Comparison of ENCODE assay signal across 13 cellular contexts in the genomic region with DNA sequence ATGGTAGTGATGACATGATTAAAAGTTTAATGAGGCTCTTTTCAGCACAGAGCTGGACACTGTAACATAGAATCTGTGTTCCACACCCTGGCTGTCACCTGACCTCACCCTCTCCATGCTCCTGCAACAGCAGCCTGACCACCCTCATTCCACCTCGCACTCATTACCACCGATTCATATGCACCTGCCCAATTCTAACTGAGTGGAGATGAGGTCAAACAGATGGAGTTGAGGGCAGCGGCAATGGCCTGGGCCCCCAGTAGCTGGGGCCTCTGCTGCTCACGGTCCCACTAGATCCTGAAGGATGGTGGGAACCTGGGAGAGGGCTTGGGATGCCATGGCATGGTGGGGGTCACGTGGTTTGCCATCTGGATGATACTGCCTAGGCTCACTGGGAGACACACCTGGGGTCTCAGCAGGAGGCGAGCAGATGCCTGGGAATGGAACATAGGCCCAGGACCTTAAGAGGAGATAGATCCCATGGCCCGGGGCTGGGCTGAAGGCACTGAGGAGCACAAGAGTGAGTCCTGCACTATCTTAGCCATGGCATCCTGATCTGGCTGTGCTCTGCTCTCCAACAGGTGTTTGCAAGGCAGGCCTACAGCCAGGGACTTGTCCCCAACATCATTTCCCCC. TPM values are rescaled to one million over a fixed set of nuclear protein-coding genes. Genes with fewer than 3 reads are reported as not detected.
DNase-seq lines count a peak whose midpoint lies in the region; ATAC-seq and TF ChIP-seq lines count a peak whose summit lies in the region.
"Had no signal": no experiment of that assay in that cellular context is flagged by ENCODE, and none has a peak within 500 bp of the region (broad histone marks: within the 10 kb centered on the region; RNA-seq: fewer than 3 reads in every experiment).

No MANE protein-coding gene starts in this region.

- peak overlapping the region; percentile 81; the same call in 1 of the 2 replicates for H2AFZ ChIP-seq in GM23338

- H3K27ac ChIP-seq in BLaER1 treated with 17β-estradiol and CSF1 and Interleukin-3, amounts not matched to agents 10 nM and 100 nM, result no peak overlapping the region
- H3K27ac ChIP-seq in GM23338 (ENCODE audit: low read depth), result no peak overlapping the region
- no peak overlapping the region for H3K27ac ChIP-seq in WERI-Rb-1

- no peaks in the 10 kb centered on the region for H3K9me3 ChIP-seq in BLaER1 treated with 17β-estradiol and CSF1 and Interleukin-3, amounts not matched to agents 10 nM and 100 nM (replicated peaks in 1 of 11)
- H3K9me3 ChIP-seq in WERI-Rb-1 (ENCODE audit: severe bottlenecking), result peaks cover 3% of the 10 kb centered on the region

- H3K36me3 ChIP-seq in BLaER1 treated with 17β-estradiol and CSF1 and Interleukin-3, amounts not matched to agents 10 nM and 100 nM, result no peaks in the 10 kb centered on the region
- H3K36me3 ChIP-seq in GM23338 (ENCODE audit: insufficient read depth), result no peaks in the 10 kb centered on the region
- H3K36me3 ChIP-seq in WERI-Rb-1, result no peaks in the 10 kb centered on the region

- H4K20me1 ChIP-seq in BLaER1 treated with 17β-estradiol and CSF1 and Interleukin-3, amounts not matched to agents 10 nM and 100 nM, result peaks cover 0 to 15% (median 4%) of the 10 kb centered on the region in 11 experiments; a peak in 6 of 22 replicates
- H4K20me1 ChIP-seq in GM23338 (replicated peaks; ENCODE audit: insufficient read depth), result peaks cover 8% of the 10 kb centered on the region

- H3K36me3 Mint-ChIP-seq in GM23338 (ENCODE audit: low read depth), result no peaks in the 10 kb centered on the region
- peaks cover 0 to 2% (median 0%) of the 10 kb centered on the region in 3 donors for H3K36me3 Mint-ChIP-seq in naive thymus-derived CD8-positive, alpha-beta T cell

- peaks cover 5 to 19% (median 14%) of the 10 kb centered on the region in 10 experiments; a peak in 17 of 20 replicates for H3K4me1 ChIP-seq in BLaER1 treated with 17β-estradiol and CSF1 and Interleukin-3, amounts not matched to agents 10 nM and 100 nM
- peaks cover 11% of the 10 kb centered on the region; the same call in 1 of the 2 replicates for H3K4me1 ChIP-seq in GM23338 (ENCODE audit: insufficient read depth)

- peaks cover 4% of the 10 kb centered on the region for H3K4me1 Mint-ChIP-seq in GM23338
- H3K4me1 Mint-ChIP-seq in naive thymus-derived CD8-positive, alpha-beta T cell, result peaks cover 5 to 8% (median 6%) of the 10 kb centered on the region in 4 donors

- peaks cover 7% of the 10 kb centered on the region for H3K27me3 Mint-ChIP-seq in GM23338 (ENCODE audit: insufficient read depth, low read depth, poor library complexity)
- H3K27me3 Mint-ChIP-seq in naive thymus-derived CD8-positive, alpha-beta T cell, result peaks cover 4 to 12% (median 10%) of the 10 kb centered on the region in 5 donors

- H3K4me2 ChIP-seq in BLaER1 treated with 17β-estradiol and CSF1 and Interleukin-3, amounts not matched to agents 10 nM and 100 nM, result peak overlapping the region in 8 of 11 experiments; percentile 98 to 100 (median 99); a peak in 13 of 22 replicates
- H3K4me2 ChIP-seq in GM23338, result peak overlapping the region; percentile 95

- DNase-seq in GM23338 (ENCODE audit: low spot score), result no peak
- no peak for DNase-seq in astrocyte of the cerebellum (ENCODE audit: low read depth)
- DNase-seq in naive thymus-derived CD8-positive, alpha-beta T cell, result no peak
- DNase-seq in stimulated activated CD4-positive, alpha-beta T cell treated with anti-CD3 and anti-CD28 coated beads, Interleukin-2, amount 100 ng/mL, for 48 hours, result no peak
- DNase-seq in WERI-Rb-1, result no peak
- DNase-seq: H7, NCI-H1694 treated with DMSO at 0.1 percent for 48 hours had no signal

- no peak for ATAC-seq in GM23338
- no peak for ATAC-seq in naive thymus-derived CD8-positive, alpha-beta T cell
- ATAC-seq in HG03175 (IDR thresholded peaks at IDR 0.05; ENCODE audit: unreplicated experiment), result no peak
- ATAC-seq in GM18520 (IDR thresholded peaks at IDR 0.05; ENCODE audit: unreplicated experiment), result no peak

- H3K79me2 ChIP-seq in GM23338 (replicated peaks; ENCODE audit: insufficient read depth), result peaks cover 5% of the 10 kb centered on the region; the same call in 1 of the 2 replicates

- no peak overlapping the region; a peak in 2 of 20 replicates for H3K4me3 ChIP-seq in BLaER1 treated with 17β-estradiol and CSF1 and Interleukin-3, amounts not matched to agents 10 nM and 100 nM
- H3K4me3 ChIP-seq in GM23338, result peak overlapping the region; percentile 87
- H3K4me3 ChIP-seq in astrocyte of the cerebellum (ENCODE audit: low read depth, low read length), result peak overlapping the region; percentile 54
- no peak overlapping the region for H3K4me3 ChIP-seq in WERI-Rb-1 (ENCODE audit: low read depth, low read length)

- TF ChIP-seq CTCF in GM23338 (conservative IDR thresholded peaks at IDR 0.05; ENCODE audit: low read depth in 2 of 2) (no peak), astrocyte of the cerebellum (IDR thresholded peaks at IDR 0.05; ENCODE audit: low read depth, low read length, missing control alignments) (no peak), WERI-Rb-1 (IDR thresholded peaks at IDR 0.05; ENCODE audit: low read depth, low read length) (no peak)

- peak overlapping the region; percentile 81 for H3K4me3 Mint-ChIP-seq in GM23338
- H3K4me3 Mint-ChIP-seq in naive thymus-derived CD8-positive, alpha-beta T cell, result peak overlapping the region in 8 of 10 donors; percentile 64 to 87 (median 78)

- H3K9me2 ChIP-seq in GM23338 (ENCODE audit: insufficient read depth), result no peaks in the 10 kb centered on the region

- peaks cover 5 to 32% (median 23%) of the 10 kb centered on the region in 11 experiments; a peak in 20 of 22 replicates for H3K27me3 ChIP-seq in BLaER1 treated with 17β-estradiol and CSF1 and Interleukin-3, amounts not matched to agents 10 nM and 100 nM
- H3K27me3 ChIP-seq in GM23338 (ENCODE audit: insufficient read depth) (peaks cover 47% of the 10 kb centered on the region), WERI-Rb-1 (ENCODE audit: insufficient read depth, low read depth, severe bottlenecking) (peaks cover 31% of the 10 kb centered on the region)

- H3K9me3 Mint-ChIP-seq in GM23338, result no peaks in the 10 kb centered on the region
- no peaks in the 10 kb centered on the region for H3K9me3 Mint-ChIP-seq in naive thymus-derived CD8-positive, alpha-beta T cell

- no peak overlapping the region for H3K9ac ChIP-seq in BLaER1 treated with 17β-estradiol and CSF1 and Interleukin-3, amounts not matched to agents 10 nM and 100 nM

- no peak overlapping the region for H3K27ac Mint-ChIP-seq in GM23338
- H3K27ac Mint-ChIP-seq in naive thymus-derived CD8-positive, alpha-beta T cell, result no peak overlapping the region
- H3K27ac Mint-ChIP-seq: IgD-negative memory B cell had no signal

- POLR2A ChIA-PET in naive thymus-derived CD8-positive, alpha-beta T cell (lab: Charles Lee), result no interaction called here

- H3F3A ChIP-seq in GM23338 (replicated peaks; ENCODE audit: low read depth), result no peaks in the 10 kb centered on the region

- in situ Hi-C loops in astrocyte of the cerebellum (cut with HindIII; ENCODE audit: low sequenced_read_pairs), result loop anchor here (5.0 to 10.0 kb wide), 2 partner anchors 91 to 197 kb away; no protein-coding TSS in a partner anchor

TF ChIP-seq in GM23338, 12 proteins besides CTCF, POLR2A, EP300 and RAD21 (continues in another document):
- TF ChIP-seq STAT1 (IDR thresholded peaks at IDR 0.05; ENCODE audit: unreplicated experiment), result no peak
- TF ChIP-seq NANOG (IDR thresholded peaks at IDR 0.05; ENCODE audit: borderline replicate concordance), result no peak
- TF ChIP-seq CREB1 (CRISPR knock-in tag; IDR thresholded peaks at IDR 0.05; ENCODE audit: low read depth), result no peak
- TF ChIP-seq JUNB (IDR thresholded peaks at IDR 0.05; ENCODE audit: unreplicated experiment), result no peak
- TF ChIP-seq, protein P1, sequence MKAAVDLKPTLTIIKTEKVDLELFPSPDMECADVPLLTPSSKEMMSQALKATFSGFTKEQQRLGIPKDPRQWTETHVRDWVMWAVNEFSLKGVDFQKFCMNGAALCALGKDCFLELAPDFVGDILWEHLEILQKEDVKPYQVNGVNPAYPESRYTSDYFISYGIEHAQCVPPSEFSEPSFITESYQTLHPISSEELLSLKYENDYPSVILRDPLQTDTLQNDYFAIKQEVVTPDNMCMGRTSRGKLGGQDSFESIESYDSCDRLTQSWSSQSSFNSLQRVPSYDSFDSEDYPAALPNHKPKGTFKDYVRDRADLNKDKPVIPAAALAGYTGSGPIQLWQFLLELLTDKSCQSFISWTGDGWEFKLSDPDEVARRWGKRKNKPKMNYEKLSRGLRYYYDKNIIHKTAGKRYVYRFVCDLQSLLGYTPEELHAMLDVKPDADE (IDR thresholded peaks at IDR 0.05), result no peak
- TF ChIP-seq EZH2phosphoT487 (IDR thresholded peaks at IDR 0.05; ENCODE audit: unreplicated experiment), result no peak
- TF ChIP-seq ZNF331 (CRISPR knock-in tag; IDR thresholded peaks at IDR 0.05; ENCODE audit: low read depth), result no peak
- TF ChIP-seq POLR2AphosphoS5 (IDR thresholded peaks at IDR 0.05; ENCODE audit: low read depth), result no peak
- TF ChIP-seq EZH2 (IDR thresholded peaks at IDR 0.05; ENCODE audit: low read depth, unreplicated experiment), result no peak
- no peak for TF ChIP-seq ZNF114 (CRISPR knock-in tag; IDR thresholded peaks at IDR 0.05)

RNA-seq across cellular contexts. Expression of a gene that starts 1.3 kb away (rescaled TPM):
- total RNA-seq in GM23338 (2014; rRNA removed; shearing (Covaris generic)), result 8.2 and 10.6 TPM in 2 replicates
- polyA plus RNA-seq in GM23338 (2016; fragmentation: Nextera tagmentation; extraction: Ambion mirVana), result 8.4 and 10.2 TPM in 2 replicates
- under 1 TPM; 0.25 to 0.55 TPM for total RNA-seq in naive thymus-derived CD8-positive, alpha-beta T cell
- polyA plus RNA-seq in naive thymus-derived CD8-positive, alpha-beta T cell, result not detected
- total RNA-seq: bronchial epithelial cell; T-helper 1 cell treated with Interleukin-12 subunit alpha and Interleukin-12 subunit beta and Interleukin-4 antibody, amounts not matched to agents 30 ng/mL and 1 ng/mL, for 36 hours had no signal
- polyA plus RNA-seq: IgD-negative memory B cell had no signal

Comparison
In these comparisons a context has a peak if more than half of its experiments do, and no peak if none do; other contexts are left out.
1. H3K4me3 ChIP-seq: peak in GM23338 (single experiment) and astrocyte of the cerebellum (single experiment); none in BLaER1 treated with 17β-estradiol and CSF1 and Interleukin-3, amounts not matched to agents 10 nM and 100 nM (0 of 10) and WERI-Rb-1 (single experiment).